In the genomic region with DNA sequence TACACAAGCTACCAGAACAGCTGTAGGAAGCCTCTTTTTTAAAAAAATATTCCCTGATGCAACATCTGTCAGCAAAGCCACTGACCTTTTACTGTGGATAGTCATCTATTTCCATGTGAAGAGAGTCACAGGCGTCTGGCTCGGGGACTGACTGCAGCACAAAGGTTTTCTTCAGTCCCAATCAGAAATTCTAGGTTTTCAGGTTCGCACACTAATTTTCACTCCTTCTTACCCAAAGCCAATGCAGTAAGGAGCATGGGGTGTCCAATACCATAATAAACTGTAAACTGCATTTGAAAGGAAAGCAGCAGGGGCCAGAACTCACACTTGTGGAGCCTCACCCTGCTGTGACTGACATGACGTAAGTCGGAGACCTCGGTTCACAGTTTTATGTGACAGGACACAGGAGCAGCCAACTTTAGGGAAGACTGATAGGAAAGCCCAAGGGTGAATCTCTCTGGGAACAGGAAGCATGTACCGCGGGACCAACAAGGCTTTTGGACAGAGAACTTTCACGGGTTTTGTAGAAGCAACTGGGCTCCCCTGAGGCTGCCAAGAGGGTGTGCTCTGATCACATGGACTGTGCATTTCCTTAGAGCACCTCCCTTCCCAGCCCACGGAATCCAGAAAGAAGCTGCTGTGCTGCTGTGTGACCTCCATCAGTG, we compare ENCODE assay signal across 9 cellular contexts. TPM values are rescaled to one million over a fixed set of nuclear protein-coding genes. Genes with fewer than 3 reads are reported as not detected.
DNase-seq lines count a peak whose midpoint lies in the region; ATAC-seq and TF ChIP-seq lines count a peak whose summit lies in the region.
"Had no signal": no experiment of that assay in that cellular context is flagged by ENCODE, and none has a peak within 500 bp of the region (broad histone marks: within the 10 kb centered on the region; RNA-seq: fewer than 3 reads in every experiment).

No MANE protein-coding gene starts in this region.

- no peaks in the 10 kb centered on the region for H3K27me3 Mint-ChIP-seq in endodermal cell (ENCODE audit: insufficient read depth)

- peaks cover 15% of the 10 kb centered on the region for H3K4me1 ChIP-seq in endodermal cell (ENCODE audit: control insufficient read depth, insufficient read depth, low read length)
- peaks cover 21% of the 10 kb centered on the region for H3K4me1 ChIP-seq in lower lobe of right lung
- H3K4me1 ChIP-seq in stomach: peaks cover 0 to 74% (median 32%) of the 10 kb centered on the region in 4 donors

- H3K4me3 ChIP-seq in endodermal cell (ENCODE audit: low read length): no peak overlapping the region
- H3K4me3 ChIP-seq in lower lobe of right lung: peak overlapping the region; percentile 41
- peak overlapping the region in 3 of 4 donors; percentile 15 to 17 (median 15) for H3K4me3 ChIP-seq in stomach

- H3K27ac ChIP-seq in endodermal cell (ENCODE audit: low read depth, low read length): no peak overlapping the region
- peak overlapping the region; percentile 87 for H3K27ac ChIP-seq in lower lobe of right lung
- peak overlapping the region; percentile 50 to 84 (median 77) for H3K27ac ChIP-seq in stomach

- H3K4me1 Mint-ChIP-seq in endodermal cell: peaks cover 35% of the 10 kb centered on the region

- TF ChIP-seq CTCF in endodermal cell (conservative IDR thresholded peaks at IDR 0.05) (no peak), lower lobe of right lung (IDR thresholded peaks at IDR 0.05) (no peak), stomach (IDR thresholded peaks at IDR 0.05) (no peak)

- H3K9me3 Mint-ChIP-seq in endodermal cell: no peaks in the 10 kb centered on the region

- ATAC-seq in lower lobe of right lung: peak; percentile 72 to 77
- ATAC-seq in GM21786 (IDR thresholded peaks at IDR 0.05; ENCODE audit: unreplicated experiment): no peak

- DNase-seq in LHCN-M2 (ENCODE audit: low read depth): peak; percentile 79
- peak; percentile 67 for DNase-seq in endodermal cell
- DNase-seq in lower lobe of right lung: no peak
- no peak for DNase-seq in stomach
- DNase-seq in effector CD8-positive, alpha-beta T cell (lab: John Stamatoyannopoulos, UW): no peak
- DNase-seq in stimulated activated CD4-positive, alpha-beta T cell treated with anti-CD3 and anti-CD28 coated beads, Interleukin-12 subunit alpha, Interleukin-12 subunit beta, amount 100 ng/mL, for 4 hours: no peak
- no peak for DNase-seq in activated T-cell treated with anti-CD3 and anti-CD28 coated beads for 4 hours
- DNase-seq: RPMI8226 had no signal

- no peaks in the 10 kb centered on the region for H3K36me3 ChIP-seq in endodermal cell (ENCODE audit: control insufficient read depth, insufficient read depth, low read length)
- no peaks in the 10 kb centered on the region for H3K36me3 ChIP-seq in lower lobe of right lung
- H3K36me3 ChIP-seq in stomach: no peaks in the 10 kb centered on the region

- WGBS in endodermal cell (ENCODE audit: insufficient coverage in 1 of 2, insufficient read length in 1 of 2), 2 experiments: 41 to 54% methylated on average over 7 to 10 of the region's 10 CpGs
- WGBS in stomach, 5 donors: 33 to 47% (median 36%) methylated on average over 10 of the region's 10 CpGs

- no peak overlapping the region for H3K4me3 Mint-ChIP-seq in endodermal cell

- no peak for TF ChIP-seq POLR2A in stomach (IDR thresholded peaks at IDR 0.05)

- H3K36me3 Mint-ChIP-seq in endodermal cell (ENCODE audit: low read depth): no peaks in the 10 kb centered on the region

- H3K9me3 ChIP-seq in endodermal cell (ENCODE audit: control insufficient read depth, low read length): no peaks in the 10 kb centered on the region
- H3K9me3 ChIP-seq in lower lobe of right lung: no peaks in the 10 kb centered on the region
- no peaks in the 10 kb centered on the region for H3K9me3 ChIP-seq in stomach

- no peak overlapping the region for H3K9ac ChIP-seq in endodermal cell (ENCODE audit: extremely low read depth, low read length, poor library complexity, severe bottlenecking)

- intact Hi-C loops in lower lobe of right lung (cut with DNase I): no loop called here
- intact Hi-C loops in stomach (cut with DNase I; ENCODE audit: low total_unique reads): no loop called here

- H3K27ac Mint-ChIP-seq in endodermal cell: no peak overlapping the region

- TF ChIP-seq EP300 in stomach (IDR thresholded peaks at IDR 0.05): no peak

- H3K27me3 ChIP-seq in endodermal cell (ENCODE audit: control insufficient read depth, insufficient read depth, low read length, poor library complexity, severe bottlenecking) (no peaks in the 10 kb centered on the region), lower lobe of right lung (ENCODE audit: low read depth) (no peaks in the 10 kb centered on the region), stomach (no peaks in the 10 kb centered on the region)

RNA-seq across cellular contexts. Expression of a gene that starts 9.1 kb away (rescaled TPM):
- total RNA-seq in LHCN-M2 (2014; rRNA removed) (8.7 and 12.1 TPM in 2 replicates), endodermal cell (1 to 10 TPM in 1 of 2 donors, under 1 TPM in 1; 0.71 to 4.3 TPM), lower lobe of right lung (443 TPM), stomach (10 to 100 TPM in 4 of 5 donors, under 1 TPM in 1; 0.29 to 51.6 (median 23.2) TPM)
- polyA plus RNA-seq in LHCN-M2 (2012): 0.80 TPM
- polyA plus RNA-seq in endodermal cell (2013, experiment 1 of 2): 7.9 TPM
- 9.2 TPM for polyA plus RNA-seq in endodermal cell (2013, experiment 2 of 2)
- 10 to 100 TPM; 20.2 to 35.3 (median 28.9) TPM for polyA plus RNA-seq in stomach

RNA-seq across cellular contexts. Expression of a gene that starts 19.1 kb away (rescaled TPM):
- total RNA-seq in LHCN-M2 (2014; rRNA removed): 19.8 and 20.2 TPM in 2 replicates
- 11.2 TPM for polyA plus RNA-seq in LHCN-M2 (2012)
- 10 to 100 TPM; 29.0 to 47.2 TPM for total RNA-seq in endodermal cell
- 25.4 TPM for polyA plus RNA-seq in endodermal cell (2013, experiment 1 of 2)
- 27.3 TPM for polyA plus RNA-seq in endodermal cell (2013, experiment 2 of 2)
- total RNA-seq in lower lobe of right lung: 28.1 TPM
- total RNA-seq in stomach: 10 to 100 TPM in 3 of 5 donors, 1 to 10 TPM in 2; 4.7 to 69.2 (median 23.1) TPM
- 10 to 100 TPM; 14.6 to 22.8 (median 22.5) TPM for polyA plus RNA-seq in stomach

Comparison
In these comparisons a context has a peak if more than half of its experiments do, and no peak if none do; other contexts are left out.
1. DNase-seq: peak in LHCN-M2 (single experiment) and endodermal cell (single experiment); none in lower lobe of right lung (single experiment), stomach (single experiment), effector CD8-positive, alpha-beta T cell (single experiment), stimulated activated CD4-positive, alpha-beta T cell treated with anti-CD3 and anti-CD28 coated beads, Interleukin-12 subunit alpha, Interleukin-12 subunit beta, amount 100 ng/mL, for 4 hours (single experiment) and activated T-cell treated with anti-CD3 and anti-CD28 coated beads for 4 hours (single experiment).